ENCODE assay signal across 1 cellular context in the genomic region with DNA sequence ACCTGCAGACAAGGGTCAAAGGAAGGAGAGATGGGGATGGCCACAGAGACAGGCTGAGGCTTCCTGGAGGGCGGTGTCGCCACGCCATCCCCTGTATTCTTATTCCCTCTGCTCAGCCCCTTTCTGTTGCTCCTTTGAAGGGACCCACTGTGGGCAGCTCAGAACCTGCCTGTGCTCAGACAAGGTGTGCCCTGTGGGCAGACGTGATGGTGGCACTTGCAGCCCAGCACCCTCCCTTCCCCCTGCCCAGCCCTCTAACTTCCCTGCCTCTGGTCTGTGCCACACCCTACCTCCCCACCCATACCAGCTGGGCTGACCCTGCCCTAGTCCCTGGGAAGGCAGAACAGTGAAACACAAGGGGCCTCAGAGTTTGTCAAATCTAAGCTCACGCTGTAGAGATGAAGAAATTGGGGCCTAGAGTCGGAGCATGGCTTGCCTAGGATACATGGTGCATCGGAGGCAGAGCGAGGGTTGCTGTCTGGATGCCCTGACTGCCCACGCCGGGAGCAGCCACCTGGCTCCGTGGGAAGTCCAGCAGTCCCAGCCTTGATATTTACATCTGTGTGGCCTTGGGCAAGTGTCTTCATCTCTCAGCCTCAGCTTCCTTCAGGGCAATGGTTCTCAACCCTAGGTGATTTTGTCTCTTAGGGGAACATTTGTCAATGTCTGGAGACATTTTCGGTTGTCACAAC.
TF ChIP-seq lines count a peak whose summit lies in the region.

No MANE protein-coding gene starts in this region.

TF ChIP-seq in HepG2, 621 proteins besides CTCF, POLR2A, EP300 and RAD21 (continued from another document):
- TF ChIP-seq, protein P1, sequence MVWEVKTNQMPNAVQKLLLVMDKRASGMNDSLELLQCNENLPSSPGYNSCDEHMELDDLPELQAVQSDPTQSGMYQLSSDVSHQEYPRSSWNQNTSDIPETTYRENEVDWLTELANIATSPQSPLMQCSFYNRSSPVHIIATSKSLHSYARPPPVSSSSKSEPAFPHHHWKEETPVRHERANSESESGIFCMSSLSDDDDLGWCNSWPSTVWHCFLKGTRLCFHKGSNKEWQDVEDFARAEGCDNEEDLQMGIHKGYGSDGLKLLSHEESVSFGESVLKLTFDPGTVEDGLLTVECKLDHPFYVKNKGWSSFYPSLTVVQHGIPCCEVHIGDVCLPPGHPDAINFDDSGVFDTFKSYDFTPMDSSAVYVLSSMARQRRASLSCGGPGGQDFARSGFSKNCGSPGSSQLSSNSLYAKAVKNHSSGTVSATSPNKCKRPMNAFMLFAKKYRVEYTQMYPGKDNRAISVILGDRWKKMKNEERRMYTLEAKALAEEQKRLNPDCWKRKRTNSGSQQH (CRISPR knock-in tag; IDR thresholded peaks at IDR 0.05; ENCODE audit: low read depth): no peak
- TF ChIP-seq, protein P2, sequence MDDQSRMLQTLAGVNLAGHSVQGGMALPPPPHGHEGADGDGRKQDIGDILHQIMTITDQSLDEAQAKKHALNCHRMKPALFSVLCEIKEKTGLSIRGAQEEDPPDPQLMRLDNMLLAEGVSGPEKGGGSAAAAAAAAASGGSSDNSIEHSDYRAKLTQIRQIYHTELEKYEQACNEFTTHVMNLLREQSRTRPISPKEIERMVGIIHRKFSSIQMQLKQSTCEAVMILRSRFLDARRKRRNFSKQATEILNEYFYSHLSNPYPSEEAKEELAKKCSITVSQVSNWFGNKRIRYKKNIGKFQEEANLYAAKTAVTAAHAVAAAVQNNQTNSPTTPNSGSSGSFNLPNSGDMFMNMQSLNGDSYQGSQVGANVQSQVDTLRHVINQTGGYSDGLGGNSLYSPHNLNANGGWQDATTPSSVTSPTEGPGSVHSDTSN (CRISPR knock-in tag; IDR thresholded peaks at IDR 0.05; ENCODE audit: borderline replicate concordance): no peak
- TF ChIP-seq ZNF225 (CRISPR knock-in tag; IDR thresholded peaks at IDR 0.05): no peak
- no peak for TF ChIP-seq ZNF136 (CRISPR knock-in tag; IDR thresholded peaks at IDR 0.05; ENCODE audit: low read depth)
